In genomic region chr19:7968008-7968795, GRCh38 we compare ENCODE assay signal across 21 cellular contexts. TPM values are rescaled to one million over a fixed set of nuclear protein-coding genes. Genes with fewer than 3 reads are reported as not detected.
"Had no signal": no experiment of that assay in that cellular context is flagged by ENCODE, and none has a peak within 500 bp of the region (broad histone marks: within the 10 kb centered on the region; RNA-seq: fewer than 3 reads in every experiment).

No MANE protein-coding gene starts in this region.

- H3K27me3 ChIP-seq: adrenal gland, cardiac muscle cell, testis had no signal

- H3K4me3 ChIP-seq: adrenal gland, cardiac muscle cell, lung, prostate gland, testis had no signal

- H3K27ac ChIP-seq: adrenal gland, cardiac muscle cell, prostate gland, testis had no signal

- H3K4me1 ChIP-seq: adrenal gland, prostate gland, testis had no signal

- FAIRE-seq: small intestine had no signal

- H3K36me3 ChIP-seq: prostate gland had no signal

- H3K9me3 ChIP-seq: adrenal gland, prostate gland, testis had no signal

- DNase-seq: activated CD4-positive, alpha-beta T cell treated with anti-CD3 and anti-CD28 coated beads, Interleukin-2, amount 10 ng/mL, durations not matched to agents 7 days and 5 days; activated effector memory CD4-positive, alpha-beta T cell treated with anti-CD3 and anti-CD28 coated beads, Interleukin-2, amount 50 U/mL, for 16 hours; activated naive CD4-positive, alpha-beta T cell treated with anti-CD3 and anti-CD28 coated beads, Interleukin-2, amount 50 U/mL, for 16 hours; activated T-cell treated with anti-CD3 and anti-CD28 coated beads, Interleukin-2, amount 50 U/mL, for 72 hours; adrenal gland; effector CD8-positive, alpha-beta T cell; islet precursor cell; midbrain; small intestine; stimulated activated CD4-positive, alpha-beta T cell treated with anti-CD3 and anti-CD28 coated beads, Interleukin-15, amount 100 ng/mL, for 24 hours; stimulated activated CD4-positive, alpha-beta T cell treated with anti-CD3 and anti-CD28 coated beads, Interleukin-2, amount 100 ng/mL, for 48 hours; T-helper 1 cell; T-helper 9 cell; testis had no signal

- ATAC-seq: activated CD4-positive, CD25-positive, alpha-beta regulatory T cell treated with anti-CD3 and anti-CD28 coated beads, Interleukin-2, amount 50 U/mL, for 24 hours; activated T-cell treated with anti-CD3 and anti-CD28 coated beads, Interleukin-2, amount 50 U/mL, for 72 hours; left lobe of liver; right cardiac atrium had no signal

RNA-seq across cellular contexts. Expression of gene CTXN1, which starts 42.3 kb away (rescaled TPM):
- total RNA-seq: activated CD4-positive, alpha-beta T cell treated with anti-CD3 and anti-CD28 coated beads, Interleukin-2, amount 10 ng/mL, durations not matched to agents 7 days and 5 days; left lobe of liver had no signal

RNA-seq across cellular contexts. Expression of gene TGFBR3L, which starts 53.6 kb away (rescaled TPM):
- polyA plus RNA-seq: neural cell had no signal
